8 cellular contexts compared by ENCODE assay signal in the genomic region with DNA sequence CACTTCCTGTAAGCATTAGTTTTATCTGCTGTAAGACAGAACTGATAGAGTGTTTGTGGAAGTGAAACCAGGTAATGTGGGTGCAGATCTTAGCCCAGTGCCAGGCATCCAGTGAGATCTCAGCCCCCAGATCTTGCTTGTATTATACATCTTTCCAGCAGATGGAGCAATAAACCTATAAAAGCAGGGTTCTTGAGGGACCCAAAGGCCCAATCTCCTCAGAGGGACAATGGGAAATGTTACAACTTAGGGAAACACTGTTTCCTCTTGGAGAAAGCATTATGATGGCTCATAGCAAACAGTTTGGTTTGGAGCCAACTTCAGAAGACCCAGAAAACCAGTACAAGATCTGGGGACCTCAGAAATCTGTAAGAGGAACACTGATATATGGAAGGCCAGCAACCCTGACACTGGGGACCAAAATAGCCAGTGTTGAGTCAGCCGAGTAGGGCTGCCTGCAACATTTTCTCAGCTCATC.
DNase-seq lines count a peak whose midpoint lies in the region; ATAC-seq and TF ChIP-seq lines count a peak whose summit lies in the region.

No MANE protein-coding gene starts in this region.

- no peaks in the 10 kb centered on the region for H3K9me3 Mint-ChIP-seq in activated T-helper 1 cell treated with anti-CD3 and anti-CD28 coated beads, Interleukin-12 subunit alpha, Interleukin-12 subunit beta, Interleukin-2, Interleukin-4 antibody, amounts not matched to agents 30 ng/mL and 10 ng/mL and 1 ng/mL, durations not matched to agents 14 hours and 24 hours and 36 hours

- no peak overlapping the region for H3K4me3 Mint-ChIP-seq in activated T-helper 1 cell treated with anti-CD3 and anti-CD28 coated beads, Interleukin-12 subunit alpha, Interleukin-12 subunit beta, Interleukin-2, Interleukin-4 antibody, amounts not matched to agents 30 ng/mL and 10 ng/mL and 1 ng/mL, durations not matched to agents 14 hours and 24 hours and 36 hours

- H3K36me3 Mint-ChIP-seq in activated T-helper 1 cell treated with anti-CD3 and anti-CD28 coated beads, Interleukin-12 subunit alpha, Interleukin-12 subunit beta, Interleukin-2, Interleukin-4 antibody, amounts not matched to agents 30 ng/mL and 10 ng/mL and 1 ng/mL, durations not matched to agents 14 hours and 24 hours and 36 hours (ENCODE audit: low read depth), result no peaks in the 10 kb centered on the region

- H3K36me3 ChIP-seq in left lung (no peaks in the 10 kb centered on the region), uterus (no peaks in the 10 kb centered on the region)

- H3K27ac ChIP-seq in left lung, result no peak overlapping the region
- no peak overlapping the region for H3K27ac ChIP-seq in uterus

- TF ChIP-seq POLR2A in uterus (IDR thresholded peaks at IDR 0.05), result no peak

- TF ChIP-seq CTCF in left lung (IDR thresholded peaks at IDR 0.05) (peak; percentile 49 to 59), uterus (IDR thresholded peaks at IDR 0.05) (peak; percentile 41 to 65 (median 54))

- no peak overlapping the region for H3K27ac Mint-ChIP-seq in activated T-helper 1 cell treated with anti-CD3 and anti-CD28 coated beads, Interleukin-12 subunit alpha, Interleukin-12 subunit beta, Interleukin-2, Interleukin-4 antibody, amounts not matched to agents 30 ng/mL and 10 ng/mL and 1 ng/mL, durations not matched to agents 14 hours and 24 hours and 36 hours

- no peaks in the 10 kb centered on the region for H3K4me1 ChIP-seq in left lung
- H3K4me1 ChIP-seq in uterus, result no peaks in the 10 kb centered on the region

- intact Hi-C loops in left lung (cut with DNase I), result loop anchor here in 1 of 2 donors (10.0 kb wide), 2 partner anchors 49 to 839 kb away; no protein-coding TSS in a partner anchor
- intact Hi-C loops in uterus (cut with DNase I; ENCODE audit: low total_unique reads), result no loop called here
- intact Hi-C loops in activated T-helper 1 cell treated with anti-CD3 and anti-CD28 coated beads, Interleukin-12 subunit alpha, Interleukin-12 subunit beta, Interleukin-2, Interleukin-4 antibody, amounts not matched to agents 30 ng/mL and 10 ng/mL and 1 ng/mL, durations not matched to agents 14 hours and 24 hours and 36 hours (cut with micrococcal nuclease), result loop anchor here (1.0 to 5.0 kb wide), 4 partner anchors 54 to 836 kb away; no protein-coding TSS in a partner anchor

- H3K9me3 ChIP-seq in left lung, result no peaks in the 10 kb centered on the region
- H3K9me3 ChIP-seq in uterus, result no peaks in the 10 kb centered on the region

- H3K27me3 ChIP-seq in left lung (no peaks in the 10 kb centered on the region), uterus (no peaks in the 10 kb centered on the region)

- DNase-seq in ELF-1 (ENCODE audit: low read depth, low spot score) (peak; percentile 47), NOMO-1 treated with DMSO at 0.1 percent for 48 hours (lab: John Stamatoyannopoulos, UW; ENCODE audit: unreplicated experiment) (peak; percentile 94), cerebellar cortex (ENCODE audit: low spot score) (peak; percentile 63), left lung (no peak), uterus (no peak)
- DNase-seq in activated T-helper 1 cell treated with anti-CD3 and anti-CD28 coated beads, Interleukin-12 subunit alpha, Interleukin-12 subunit beta, Interleukin-2, Interleukin-4 antibody, amounts not matched to agents 30 ng/mL and 10 ng/mL and 1 ng/mL, durations not matched to agents 14 hours and 24 hours and 36 hours (ENCODE audit: low spot score), result no peak

- ATAC-seq in GM21447 (IDR thresholded peaks at IDR 0.05; ENCODE audit: unreplicated experiment) (peak; percentile 100), HG03558 (IDR thresholded peaks at IDR 0.05; ENCODE audit: extremely low read depth, unreplicated experiment) (peak; percentile 100), left lung (peak; percentile 92)

- H3K27me3 Mint-ChIP-seq in activated T-helper 1 cell treated with anti-CD3 and anti-CD28 coated beads, Interleukin-12 subunit alpha, Interleukin-12 subunit beta, Interleukin-2, Interleukin-4 antibody, amounts not matched to agents 30 ng/mL and 10 ng/mL and 1 ng/mL, durations not matched to agents 14 hours and 24 hours and 36 hours (ENCODE audit: insufficient read depth), result no peaks in the 10 kb centered on the region

- no peaks in the 10 kb centered on the region for H3K4me1 Mint-ChIP-seq in activated T-helper 1 cell treated with anti-CD3 and anti-CD28 coated beads, Interleukin-12 subunit alpha, Interleukin-12 subunit beta, Interleukin-2, Interleukin-4 antibody, amounts not matched to agents 30 ng/mL and 10 ng/mL and 1 ng/mL, durations not matched to agents 14 hours and 24 hours and 36 hours (ENCODE audit: low read depth)

- H3K4me3 ChIP-seq in left lung (no peak overlapping the region), uterus (no peak overlapping the region)

Comparison
In these comparisons a context has a peak if more than half of its experiments do, and no peak if none do; other contexts are left out.
1. DNase-seq: peak in ELF-1 (single experiment), NOMO-1 treated with DMSO at 0.1 percent for 48 hours (single experiment) and cerebellar cortex (single experiment); none in left lung (0 of 2), uterus (0 of 2) and activated T-helper 1 cell treated with anti-CD3 and anti-CD28 coated beads, Interleukin-12 subunit alpha, Interleukin-12 subunit beta, Interleukin-2, Interleukin-4 antibody, amounts not matched to agents 30 ng/mL and 10 ng/mL and 1 ng/mL, durations not matched to agents 14 hours and 24 hours and 36 hours (single experiment).
2. Peak in every context shown above with its lines, with median percentiles within 50 percentile points of each other: ATAC-seq.